Comparison of ENCODE assay signal across 8 cellular contexts in genomic region chr2:203533696-203534471, GRCh38. TPM values are rescaled to one million over a fixed set of nuclear protein-coding genes. Genes with fewer than 3 reads are reported as not detected.
DNase-seq lines count a peak whose midpoint lies in the region; ATAC-seq and TF ChIP-seq lines count a peak whose summit lies in the region.

No MANE protein-coding gene starts in this region.

- no peaks in the 10 kb centered on the region for H3K27me3 ChIP-seq in adrenal gland

- no peaks in the 10 kb centered on the region for H3K9me3 ChIP-seq in adrenal gland (replicated peaks in 1 of 3)

- WGBS in adrenal gland, 4 donors = 3 to 6% (median 4%) methylated on average over 18 of the region's 18 CpGs

- no peak for TF ChIP-seq CTCF in adrenal gland (IDR thresholded peaks at IDR 0.05)

- peak overlapping the region in 3 of 4 donors; percentile 2 to 96 (median 63) for H3K4me3 ChIP-seq in adrenal gland

- H3K27ac ChIP-seq in adrenal gland = peak overlapping the region in 3 of 5 donors; percentile 10 to 94 (median 40)

- intact Hi-C loops in adrenal gland (cut with DNase I) = no loop called here

- H3K36me3 ChIP-seq in adrenal gland (replicated peaks in 1 of 2) = no peaks in the 10 kb centered on the region

- ATAC-seq in stimulated activated naive CD8-positive, alpha-beta T cell treated with anti-CD3 and anti-CD28 coated beads, Interleukin-15, Interleukin-2, amounts not matched to agents 100 U/mL and 50 U/mL, for 24 hours = peak; percentile 44
- no peak for ATAC-seq in HG03175 (IDR thresholded peaks at IDR 0.05; ENCODE audit: unreplicated experiment)

- TF ChIP-seq POLR2A in adrenal gland (IDR thresholded peaks at IDR 0.05) = no peak

- DNase-seq in EH (ENCODE audit: low read depth) (peak; percentile 80), LHCN-M2 (ENCODE audit: low read depth) (peak; percentile 66), adrenal gland (no peak), inferior parietal cortex (ENCODE audit: extremely low spot score) (peak; percentile 44), SHP77 treated with DMSO at 0.1 percent for 48 hours (lab: John Stamatoyannopoulos, UW) (no peak), NCI-H1436 treated with DMSO at 0.1 percent for 48 hours (lab: John Stamatoyannopoulos, UW) (no peak)
- no peak for DNase-seq in stimulated activated naive CD8-positive, alpha-beta T cell treated with anti-CD3 and anti-CD28 coated beads, Interleukin-15, Interleukin-2, amounts not matched to agents 100 U/mL and 50 U/mL, for 24 hours

- H3K4me1 ChIP-seq in adrenal gland (replicated peaks in 1 of 2) = peaks cover 3 to 23% of the 10 kb centered on the region in 2 donors

RNA-seq across cellular contexts. Expression of gene RAPH1, which starts 1.2 kb away (rescaled TPM):
- total RNA-seq in LHCN-M2 (2014; rRNA removed) = 43.1 and 66.0 TPM in 2 replicates
- polyA plus RNA-seq in LHCN-M2 (2012) = 19.7 TPM
- total RNA-seq in adrenal gland = 10 to 100 TPM; 24.6 to 72.5 (median 34.7) TPM
- 10 to 100 TPM in 1 of 3 donors, 1 to 10 TPM in 2; 4.2 to 11.9 (median 6.3) TPM for polyA plus RNA-seq in adrenal gland

Comparison
In these comparisons a context has a peak if more than half of its experiments do, and no peak if none do; other contexts are left out.
1. DNase-seq: peak in EH (single experiment), LHCN-M2 (single experiment) and inferior parietal cortex (single experiment); none in adrenal gland (0 of 7), stimulated activated naive CD8-positive, alpha-beta T cell treated with anti-CD3 and anti-CD28 coated beads, Interleukin-15, Interleukin-2, amounts not matched to agents 100 U/mL and 50 U/mL, for 24 hours (single experiment), SHP77 treated with DMSO at 0.1 percent for 48 hours (single experiment) and NCI-H1436 treated with DMSO at 0.1 percent for 48 hours (single experiment).